Comparison of ENCODE assay signal across 9 cellular contexts in the genomic region with DNA sequence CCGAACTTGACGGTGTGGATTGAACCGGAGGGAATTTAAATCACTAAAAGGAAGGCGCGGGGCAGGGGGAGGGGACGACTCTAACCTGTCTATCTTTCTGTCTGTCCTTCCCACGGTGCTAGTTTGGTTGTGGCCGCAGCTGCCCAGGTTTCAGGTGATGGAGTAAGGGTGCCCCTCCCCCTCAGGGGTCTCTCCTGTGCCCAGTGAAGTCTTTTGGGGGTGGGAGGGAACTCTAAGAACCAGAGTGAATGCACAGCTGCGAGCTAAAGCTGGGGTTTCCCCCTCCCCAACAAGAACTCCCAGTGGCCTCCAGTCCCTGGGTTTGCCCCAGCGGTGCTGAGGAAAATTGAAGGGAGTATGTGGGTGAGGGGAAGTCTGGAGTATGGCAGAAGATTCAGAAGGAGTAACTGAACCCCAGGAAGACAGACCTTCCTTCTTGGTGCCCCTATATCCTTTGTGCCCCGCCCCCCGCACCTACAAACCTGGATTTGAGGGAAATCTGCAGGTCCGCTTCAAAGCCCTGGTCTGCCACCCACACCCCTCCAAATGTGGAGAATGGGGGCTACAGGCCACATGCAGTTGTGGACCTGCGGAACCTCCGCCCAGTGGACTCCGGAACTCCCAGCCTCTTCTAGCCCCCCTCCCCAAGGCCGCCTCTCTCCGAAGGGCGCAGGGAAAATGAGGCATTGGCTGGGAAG. TPM values are rescaled to one million over a fixed set of nuclear protein-coding genes. Genes with fewer than 3 reads are reported as not detected.
DNase-seq lines count a peak whose midpoint lies in the region; ATAC-seq, FAIRE-seq and TF ChIP-seq lines count a peak whose summit lies in the region.
"Had no signal": no experiment of that assay in that cellular context is flagged by ENCODE, and none has a peak within 500 bp of the region (broad histone marks: within the 10 kb centered on the region; RNA-seq: fewer than 3 reads in every experiment).

No MANE protein-coding gene starts in this region.

- FAIRE-seq in D721Med (lab: Jason Lieb, UNC), result no peak

- H3K27me3 ChIP-seq in heart right ventricle (peaks cover 66 to 100% (median 100%) of the 10 kb centered on the region in 7 donors), lung (ENCODE audit: control insufficient read depth, insufficient read depth) (no peaks in the 10 kb centered on the region)

- H3K36me3 ChIP-seq in heart right ventricle (peaks cover 0 to 5% (median 0%) of the 10 kb centered on the region in 9 donors), lung (ENCODE audit: control insufficient read depth in 2 of 2, insufficient read depth in 2 of 2, low read length in 2 of 2) (no peaks in the 10 kb centered on the region), urinary bladder (ENCODE audit: insufficient read depth) (no peaks in the 10 kb centered on the region)

- no peak overlapping the region for H3K27ac Mint-ChIP-seq in activated naive CD8-positive, alpha-beta T cell treated with anti-CD3 and anti-CD28 coated beads, Interleukin-2, amount 10 ng/mL, durations not matched to agents 7 days and 5 days

- intact Hi-C loops in heart right ventricle (cut with DNase I) (loop anchor here in 1 of 10 donors (5.0 kb wide), 1 partner anchor 36 kb away; a partner anchor contains a TSS), left cardiac atrium (cut with DNase I) (no loop called here), left colon (cut with DNase I, micrococcal nuclease) (no loop called here)

- TF ChIP-seq CTCF in heart right ventricle (IDR thresholded peaks at IDR 0.05) (no peak), lung (IDR thresholded peaks at IDR 0.05; ENCODE audit: control extremely low read depth, extremely low read depth) (no peak), D721Med (IDR thresholded peaks at IDR 0.05; ENCODE audit: insufficient read depth, missing control alignments) (no peak)

- H3K4me1 ChIP-seq in heart right ventricle (peaks cover 3 to 47% (median 38%) of the 10 kb centered on the region in 9 donors), lung (ENCODE audit: control insufficient read depth in 2 of 2, insufficient read depth in 2 of 2, low read length in 2 of 2) (peaks cover 0 to 14% of the 10 kb centered on the region in 2 donors), urinary bladder (ENCODE audit: insufficient read depth) (no peaks in the 10 kb centered on the region)

- H3K4me3 ChIP-seq in heart right ventricle (peak overlapping the region in 9 of 10 donors; percentile 26 to 61 (median 56)), lung (peak overlapping the region; percentile 26), urinary bladder (ENCODE audit: low read depth, low read length) (peak overlapping the region; percentile 39)

- 31 to 37% methylated on average over 19 of the region's 19 CpGs for WGBS in heart right ventricle, 2 donors
- WGBS in lung, 2 donors, result 21 to 32% methylated on average over 19 of the region's 19 CpGs
- WGBS in urinary bladder, result 67% methylated on average over 19 of the region's 19 CpGs

- peaks cover 17% of the 10 kb centered on the region for H3K4me1 Mint-ChIP-seq in activated naive CD8-positive, alpha-beta T cell treated with anti-CD3 and anti-CD28 coated beads, Interleukin-2, amount 10 ng/mL, durations not matched to agents 7 days and 5 days

- DNase-seq in heart right ventricle (no peak), left cardiac atrium (no peak), lung (ENCODE audit: low spot score) (no peak), middle frontal gyrus (ENCODE audit: extremely low spot score, low spot score) (no peak), D721Med (ENCODE audit: insufficient read length, low spot score) (no peak), left colon (no peak)
- DNase-seq in activated naive CD8-positive, alpha-beta T cell treated with anti-CD3 and anti-CD28 coated beads, Interleukin-2, amount 10 ng/mL, durations not matched to agents 7 days and 5 days, result no peak
- DNase-seq: SHP77 had no signal

- H3K4me3 Mint-ChIP-seq in activated naive CD8-positive, alpha-beta T cell treated with anti-CD3 and anti-CD28 coated beads, Interleukin-2, amount 10 ng/mL, durations not matched to agents 7 days and 5 days, result peak overlapping the region; percentile 86

- peaks cover 100% of the 10 kb centered on the region for H3K27me3 Mint-ChIP-seq in activated naive CD8-positive, alpha-beta T cell treated with anti-CD3 and anti-CD28 coated beads, Interleukin-2, amount 10 ng/mL, durations not matched to agents 7 days and 5 days

- H3K27ac ChIP-seq in heart right ventricle (no peak overlapping the region), lung (ENCODE audit: low read depth in 1 of 2, low read length in 1 of 2) (no peak overlapping the region), urinary bladder (ENCODE audit: low read depth) (no peak overlapping the region)

- ATAC-seq in heart right ventricle, result no peak
- no peak for ATAC-seq in left cardiac atrium
- ATAC-seq in activated naive CD8-positive, alpha-beta T cell treated with anti-CD3 and anti-CD28 coated beads, Interleukin-2, amount 10 ng/mL, durations not matched to agents 7 days and 5 days (ENCODE audit: low read depth), result no peak
- no peak for ATAC-seq in lung (ENCODE audit: insufficient read depth, low FRiP score)
- ATAC-seq in left colon, result no peak

- H3K9me3 ChIP-seq in heart right ventricle, result no peaks in the 10 kb centered on the region
- H3K9me3 ChIP-seq in lung (ENCODE audit: control insufficient read depth in 2 of 2, insufficient read depth in 1 of 2, low read length in 1 of 2), result peaks cover 0 to 8% of the 10 kb centered on the region in 2 donors

- peaks cover 2% of the 10 kb centered on the region for H3K36me3 Mint-ChIP-seq in activated naive CD8-positive, alpha-beta T cell treated with anti-CD3 and anti-CD28 coated beads, Interleukin-2, amount 10 ng/mL, durations not matched to agents 7 days and 5 days

- H3K9me3 Mint-ChIP-seq in activated naive CD8-positive, alpha-beta T cell treated with anti-CD3 and anti-CD28 coated beads, Interleukin-2, amount 10 ng/mL, durations not matched to agents 7 days and 5 days, result no peaks in the 10 kb centered on the region

- POLR2A ChIA-PET in activated naive CD8-positive, alpha-beta T cell treated with anti-CD3 and anti-CD28 coated beads, Interleukin-2, amount 10 ng/mL, durations not matched to agents 7 days and 5 days (lab: Charles Lee), result no interaction called here

RNA-seq across cellular contexts. Expression of a gene that starts 3.6 kb away (rescaled TPM):
- total RNA-seq in heart right ventricle (not detected), left cardiac atrium (not detected), lung (not detected), urinary bladder (1.8 TPM), left colon (not detected)
- polyA plus RNA-seq in heart right ventricle (not detected), lung (under 1 TPM; 0.08 to 0.18 TPM), urinary bladder (0.73 TPM)
- not detected for total RNA-seq in activated naive CD8-positive, alpha-beta T cell treated with anti-CD3 and anti-CD28 coated beads, Interleukin-2, amount 10 ng/mL, durations not matched to agents 7 days and 5 days

RNA-seq across cellular contexts. Expression of a gene that starts 11.4 kb away (rescaled TPM):
- not detected for total RNA-seq in heart right ventricle
- not detected for polyA plus RNA-seq in heart right ventricle
- not detected for total RNA-seq in left cardiac atrium
- not detected for total RNA-seq in activated naive CD8-positive, alpha-beta T cell treated with anti-CD3 and anti-CD28 coated beads, Interleukin-2, amount 10 ng/mL, durations not matched to agents 7 days and 5 days
- total RNA-seq in lung, result under 1 TPM in 1 of 2 donors, not detected in 1; 0.18 TPM
- polyA plus RNA-seq in lung, result not detected
- total RNA-seq in urinary bladder, result 1.6 TPM
- 2.8 TPM for polyA plus RNA-seq in urinary bladder
- total RNA-seq in left colon, result not detected

RNA-seq across cellular contexts. Expression of a gene that starts 12.4 kb away (rescaled TPM):
- total RNA-seq in heart right ventricle (not detected), left cardiac atrium (not detected), lung (not detected), urinary bladder (0.16 TPM), left colon (not detected)
- polyA plus RNA-seq in heart right ventricle (not detected), lung (under 1 TPM; 0.08 to 0.14 TPM), urinary bladder (0.33 TPM)
- total RNA-seq in activated naive CD8-positive, alpha-beta T cell treated with anti-CD3 and anti-CD28 coated beads, Interleukin-2, amount 10 ng/mL, durations not matched to agents 7 days and 5 days, result not detected

RNA-seq across cellular contexts. Expression of a gene that starts 21.6 kb away (rescaled TPM):
- not detected for total RNA-seq in heart right ventricle
- polyA plus RNA-seq in heart right ventricle, result not detected
- total RNA-seq in left cardiac atrium, result not detected
- total RNA-seq in activated naive CD8-positive, alpha-beta T cell treated with anti-CD3 and anti-CD28 coated beads, Interleukin-2, amount 10 ng/mL, durations not matched to agents 7 days and 5 days, result not detected
- under 1 TPM in 1 of 2 donors, not detected in 1; 0.15 TPM for total RNA-seq in lung
- polyA plus RNA-seq in lung, result not detected
- 1.1 TPM for total RNA-seq in urinary bladder
- polyA plus RNA-seq in urinary bladder, result 6.3 TPM
- not detected for total RNA-seq in left colon

RNA-seq across cellular contexts. Expression of a gene that starts 23.4 kb away (rescaled TPM):
- total RNA-seq in heart right ventricle (not detected), left cardiac atrium (not detected), lung (not detected), urinary bladder (1.5 TPM), left colon (not detected)
- polyA plus RNA-seq in heart right ventricle (not detected), lung (not detected), urinary bladder (1.3 TPM)
- not detected for total RNA-seq in activated naive CD8-positive, alpha-beta T cell treated with anti-CD3 and anti-CD28 coated beads, Interleukin-2, amount 10 ng/mL, durations not matched to agents 7 days and 5 days
